ENCODE assay signal across 1 cellular context in genomic region chr3:138060792-138061191, GRCh38.
TF ChIP-seq lines count a peak whose summit lies in the region.

No MANE protein-coding gene starts in this region.

TF ChIP-seq in SK-N-SH treated with all-trans-retinoic acid at 6 μM for 48 hours, 23 proteins besides CTCF, POLR2A, EP300 and RAD21 (continued from another document):
- no peak for TF ChIP-seq CREB5 (CRISPR knock-in tag; IDR thresholded peaks at IDR 0.05; ENCODE audit: low read depth)
- no peak for TF ChIP-seq ZFP3 (CRISPR knock-in tag; IDR thresholded peaks at IDR 0.05)
- no peak for TF ChIP-seq ZC3H10 (CRISPR knock-in tag; IDR thresholded peaks at IDR 0.05)
- no peak for TF ChIP-seq TOX (CRISPR knock-in tag; IDR thresholded peaks at IDR 0.05; ENCODE audit: borderline replicate concordance)
